8 cellular contexts compared by ENCODE assay signal in the genomic region with DNA sequence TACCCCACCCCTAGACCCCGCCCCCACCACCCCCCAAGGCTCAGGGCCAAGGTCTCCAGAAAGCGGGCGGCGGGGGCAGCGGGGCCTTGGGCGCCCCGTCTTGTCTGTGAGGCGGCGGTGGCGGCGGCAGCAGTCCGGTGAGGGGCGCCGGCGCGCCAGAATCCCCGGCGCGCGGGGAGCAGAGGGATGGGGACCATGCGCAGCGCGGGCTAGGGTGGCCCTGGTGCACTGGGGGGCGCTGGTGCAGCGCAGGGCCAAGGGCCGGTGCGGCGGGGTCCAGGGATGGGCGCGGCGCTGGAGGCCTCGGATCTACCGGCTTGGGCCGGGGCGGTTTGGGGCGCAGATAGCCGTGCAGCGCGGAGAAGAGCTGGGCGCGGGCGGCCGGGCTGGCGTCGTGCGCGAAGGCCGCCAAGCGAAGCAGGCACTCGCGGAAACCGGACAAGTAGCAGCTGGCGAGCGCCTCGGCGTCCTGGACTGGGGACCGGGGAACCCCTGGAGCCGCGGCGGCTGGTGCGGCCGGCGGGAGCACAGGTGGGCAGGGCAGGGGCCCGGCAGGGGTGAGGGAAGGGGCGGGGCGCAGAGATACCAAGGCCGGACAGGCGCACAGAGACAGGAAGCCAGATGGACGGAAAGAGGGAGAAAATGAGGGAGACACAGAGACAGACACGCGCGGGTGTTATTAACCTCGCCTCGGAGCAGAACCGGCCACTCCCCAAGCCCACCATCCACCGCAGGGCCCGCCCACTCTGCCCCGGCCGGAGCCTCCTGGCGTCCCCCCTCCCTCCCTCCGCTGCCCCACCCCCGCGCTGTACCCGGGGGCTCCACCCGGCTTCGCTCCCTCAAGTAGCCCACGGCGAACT. TPM values are rescaled to one million over a fixed set of nuclear protein-coding genes. Genes with fewer than 3 reads are reported as not detected.
A peak's percentile ranks its signal among the peaks of the same experiment; 100 is the strongest.
DNase-seq lines count a peak whose midpoint lies in the region; ATAC-seq and TF ChIP-seq lines count a peak whose summit lies in the region.

No MANE protein-coding gene starts in this region.

- H3K4me3 ChIP-seq in HAP-1 (peak overlapping the region; percentile 61), heart right ventricle (peak overlapping the region; percentile 11 to 91 (median 64)), ovary (peak overlapping the region; percentile 51)

- H3K27me3 ChIP-seq in HAP-1 (ENCODE audit: low read depth) (no peaks in the 10 kb centered on the region), heart right ventricle (peaks cover 0 to 78% (median 19%) of the 10 kb centered on the region in 7 donors), ovary (no peaks in the 10 kb centered on the region)

- no peak for TF ChIP-seq EP300 in ovary (IDR thresholded peaks at IDR 0.05)

- ATAC-seq in heart right ventricle (peak in 6 of 8 donors; percentile 12 to 54 (median 17)), HG02623 (IDR thresholded peaks at IDR 0.05; ENCODE audit: unreplicated experiment) (no peak)

- peaks cover 24% of the 10 kb centered on the region for H3K4me1 ChIP-seq in HAP-1
- H3K4me1 ChIP-seq in heart right ventricle = peaks cover 32 to 94% (median 78%) of the 10 kb centered on the region in 9 donors
- peaks cover 20% of the 10 kb centered on the region for H3K4me1 ChIP-seq in ovary (ENCODE audit: insufficient read depth)

- H3K27ac ChIP-seq in heart right ventricle = peak overlapping the region in 4 of 10 donors; percentile 26 to 60 (median 44)
- H3K27ac ChIP-seq in ovary = peak overlapping the region; percentile 26 to 53

- H3K4me1 Mint-ChIP-seq in activated naive CD8-positive, alpha-beta T cell (ENCODE audit: low read depth) = peaks cover 69% of the 10 kb centered on the region

- H3K27me3 Mint-ChIP-seq in activated naive CD8-positive, alpha-beta T cell = peaks cover 3% of the 10 kb centered on the region

- no peaks in the 10 kb centered on the region for H3K9me3 Mint-ChIP-seq in activated naive CD8-positive, alpha-beta T cell (ENCODE audit: low read depth)

- no peaks in the 10 kb centered on the region for H3K36me3 ChIP-seq in HAP-1 (replicated peaks)
- H3K36me3 ChIP-seq in heart right ventricle = no peaks in the 10 kb centered on the region
- H3K36me3 ChIP-seq in ovary = no peaks in the 10 kb centered on the region

- H3K36me3 Mint-ChIP-seq in activated naive CD8-positive, alpha-beta T cell = no peaks in the 10 kb centered on the region

- peak; percentile 50 for DNase-seq in DMS114 treated with DMSO at 0.1 percent for 48 hours (lab: John Stamatoyannopoulos, UW; ENCODE audit: unreplicated experiment)
- DNase-seq in HAP-1 (ENCODE audit: low spot score in 2 of 2) = peak; percentile 62 to 82
- peak; percentile 32 to 52 for DNase-seq in NOMO-1 (lab: John Stamatoyannopoulos, UW; ENCODE audit: unreplicated experiment in 2 of 2)
- peak; percentile 45 to 59 for DNase-seq in heart right ventricle
- DNase-seq in ovary = peak; percentile 58 to 82 (median 77)
- DNase-seq in DMS153 treated with DMSO at 0.1 percent for 48 hours (lab: John Stamatoyannopoulos, UW; ENCODE audit: unreplicated experiment) = no peak

- WGBS in heart right ventricle, 2 donors = 0 to 1% methylated on average over 76 to 88 of the region's 88 CpGs
- whole genome bisulfite sequencing in ovary, 3 donors = 0 to 1% (median 1%) methylated on average over 62 to 88 of the region's 88 CpGs

- H3K4me3 Mint-ChIP-seq in activated naive CD8-positive, alpha-beta T cell = peak overlapping the region; percentile 70

- TF ChIP-seq CTCF in heart right ventricle (IDR thresholded peaks at IDR 0.05) = peak in 8 of 9 donors; percentile 39 to 74 (median 57)
- TF ChIP-seq CTCF in ovary (IDR thresholded peaks at IDR 0.05) = peak; percentile 25 to 64 (median 35)

- H3K27ac Mint-ChIP-seq in activated naive CD8-positive, alpha-beta T cell = no peak overlapping the region

- in situ Hi-C loops in HAP-1 (cut with MboI; ENCODE audit: low sequenced_read_pairs) = loop anchor here (5.0 kb wide), 2 partner anchors 66 to 101 kb away; no protein-coding TSS in a partner anchor

- TF ChIP-seq POLR2A in ovary (IDR thresholded peaks at IDR 0.05) = no peak

- intact Hi-C loops in heart right ventricle (cut with DNase I) = loop anchor here in 8 of 10 donors (2.0 to 10.0 kb wide), 5 partner anchors 36 to 103 kb away; a partner anchor contains a TSS
- intact Hi-C loops in ovary (cut with DNase I) = loop anchor here in 3 of 4 donors (2.0 to 10.0 kb wide), 6 partner anchors 41 to 103 kb away; a partner anchor contains a TSS

- H3K9me3 ChIP-seq in HAP-1 (no peaks in the 10 kb centered on the region), heart right ventricle (no peaks in the 10 kb centered on the region), ovary (no peaks in the 10 kb centered on the region)

RNA-seq across cellular contexts. Expression of a gene that starts 2.1 kb away (rescaled TPM):
- total RNA-seq in heart right ventricle = under 1 TPM in 5 of 10 donors, not detected in 5; 0.17 to 0.52 (median 0.38) TPM
- 1 to 10 TPM in 1 of 2 donors, under 1 TPM in 1; 0.91 to 1.5 TPM for polyA plus RNA-seq in heart right ventricle
- under 1 TPM in 6 of 7 donors, not detected in 1; 0.11 to 0.97 (median 0.81) TPM for total RNA-seq in ovary
- polyA plus RNA-seq in ovary = under 1 TPM in 1 of 2 donors, not detected in 1; 0.25 TPM

RNA-seq across cellular contexts. Expression of a gene that starts 3.4 kb away (rescaled TPM):
- total RNA-seq in heart right ventricle (not detected), ovary (not detected)
- polyA plus RNA-seq in heart right ventricle (under 1 TPM in 1 of 2 donors, not detected in 1; 0.09 TPM), ovary (under 1 TPM in 1 of 2 donors, not detected in 1; 0.07 TPM)

RNA-seq across cellular contexts. Expression of a gene that starts 30.4 kb away (rescaled TPM):
- total RNA-seq in heart right ventricle = 100 to 1,000 TPM in 6 of 10 donors, 10 to 100 TPM in 4; 37.4 to 154 (median 112) TPM
- 100 to 1,000 TPM; 112 to 135 TPM for polyA plus RNA-seq in heart right ventricle
- total RNA-seq in ovary = 100 to 1,000 TPM in 6 of 7 donors, 10 to 100 TPM in 1; 74.9 to 394 (median 165) TPM
- polyA plus RNA-seq in ovary = 100 to 1,000 TPM in 1 of 2 donors, 10 to 100 TPM in 1; 12.8 to 164 TPM

RNA-seq across cellular contexts. Expression of a gene that starts 34.2 kb away (rescaled TPM):
- total RNA-seq in heart right ventricle (not detected), ovary (under 1 TPM in 1 of 7 donors, not detected in 6; 0.70 TPM)
- polyA plus RNA-seq in heart right ventricle (not detected), ovary (not detected)

RNA-seq across cellular contexts. Expression of a gene that starts 41.0 kb away (rescaled TPM):
- total RNA-seq in heart right ventricle (10 to 100 TPM; 46.8 to 67.8 (median 62.7) TPM), ovary (100 to 1,000 TPM in 4 of 7 donors, 10 to 100 TPM in 3; 35.5 to 147 (median 118) TPM)
- polyA plus RNA-seq in heart right ventricle (10 to 100 TPM; 49.0 to 54.3 TPM), ovary (100 to 1,000 TPM in 1 of 2 donors, 10 to 100 TPM in 1; 99.2 to 233 TPM)
